ENCODE assay signal across 8 cellular contexts in the genomic region with DNA sequence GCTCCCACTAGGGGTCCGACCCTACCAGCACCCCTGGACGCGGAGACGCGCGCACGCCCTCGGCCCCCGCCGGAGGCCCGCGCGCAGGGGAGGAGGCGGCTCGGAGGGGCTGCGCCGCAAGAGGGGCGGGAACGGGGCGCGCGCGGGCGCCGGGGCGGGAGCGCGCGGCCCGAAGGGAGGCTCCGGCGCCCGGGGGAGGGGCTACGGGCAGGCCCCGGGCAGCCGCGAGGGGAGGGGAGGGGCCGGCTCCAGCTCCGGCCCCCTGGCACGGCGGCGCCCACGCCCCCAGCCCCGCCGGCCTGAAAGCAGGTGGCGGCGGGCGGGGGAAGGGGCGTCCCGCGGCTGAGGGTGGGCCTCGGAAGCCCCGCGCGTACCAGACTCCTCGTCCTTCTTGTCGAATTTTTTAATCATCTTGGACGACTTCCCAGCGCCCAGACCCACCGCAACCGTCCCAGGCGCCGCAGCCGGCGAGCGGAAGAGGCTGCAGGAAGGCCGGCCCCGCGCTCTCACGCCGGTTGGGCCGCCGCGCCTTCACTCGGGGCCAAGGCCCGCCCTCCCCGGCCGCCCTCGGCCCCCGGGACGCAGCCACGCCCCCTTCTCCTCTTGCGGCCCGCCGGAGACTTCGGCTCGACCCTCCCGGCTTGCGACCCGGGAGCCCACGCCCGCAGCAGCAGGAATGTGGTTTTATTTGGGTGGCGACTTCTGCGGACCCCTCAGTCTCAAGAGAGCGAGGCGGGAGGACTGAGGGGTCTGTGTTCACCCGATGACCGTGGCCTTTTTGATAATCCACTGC. TPM values are rescaled to one million over a fixed set of nuclear protein-coding genes. Genes with fewer than 3 reads are reported as not detected.
DNase-seq lines count a peak whose midpoint lies in the region; ATAC-seq and TF ChIP-seq lines count a peak whose summit lies in the region.

A gene with protein sequence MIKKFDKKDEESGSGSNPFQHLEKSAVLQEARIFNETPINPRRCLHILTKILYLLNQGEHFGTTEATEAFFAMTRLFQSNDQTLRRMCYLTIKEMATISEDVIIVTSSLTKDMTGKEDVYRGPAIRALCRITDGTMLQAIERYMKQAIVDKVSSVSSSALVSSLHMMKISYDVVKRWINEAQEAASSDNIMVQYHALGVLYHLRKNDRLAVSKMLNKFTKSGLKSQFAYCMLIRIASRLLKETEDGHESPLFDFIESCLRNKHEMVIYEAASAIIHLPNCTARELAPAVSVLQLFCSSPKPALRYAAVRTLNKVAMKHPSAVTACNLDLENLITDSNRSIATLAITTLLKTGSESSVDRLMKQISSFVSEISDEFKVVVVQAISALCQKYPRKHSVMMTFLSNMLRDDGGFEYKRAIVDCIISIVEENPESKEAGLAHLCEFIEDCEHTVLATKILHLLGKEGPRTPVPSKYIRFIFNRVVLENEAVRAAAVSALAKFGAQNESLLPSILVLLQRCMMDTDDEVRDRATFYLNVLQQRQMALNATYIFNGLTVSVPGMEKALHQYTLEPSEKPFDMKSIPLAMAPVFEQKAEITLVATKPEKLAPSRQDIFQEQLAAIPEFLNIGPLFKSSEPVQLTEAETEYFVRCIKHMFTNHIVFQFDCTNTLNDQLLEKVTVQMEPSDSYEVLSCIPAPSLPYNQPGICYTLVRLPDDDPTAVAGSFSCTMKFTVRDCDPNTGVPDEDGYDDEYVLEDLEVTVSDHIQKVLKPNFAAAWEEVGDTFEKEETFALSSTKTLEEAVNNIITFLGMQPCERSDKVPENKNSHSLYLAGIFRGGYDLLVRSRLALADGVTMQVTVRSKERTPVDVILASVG (minus strand): TSS at position 491 of the 793 bp plus-strand sequence. CDS start 80 bp downstream, at position 411.

- H3K4me1 Mint-ChIP-seq in T-cell: peaks cover 17 to 19% (median 19%) of the 10 kb centered on the region in 3 donors
- H3K4me1 Mint-ChIP-seq in type B pancreatic cell (ENCODE audit: unreplicated experiment): peaks cover 22% of the 10 kb centered on the region

- no peaks in the 10 kb centered on the region for H3K9me3 Mint-ChIP-seq in T-cell
- H3K9me3 Mint-ChIP-seq in type B pancreatic cell: no peaks in the 10 kb centered on the region

- peak; percentile 98 for DNase-seq in GM13976 (ENCODE audit: low spot score)
- peak; percentile 89 for DNase-seq in NCI-H1105 (lab: John Stamatoyannopoulos, UW)
- DNase-seq in T-cell: peak; percentile 3 to 76 (median 43)
- DNase-seq in adrenal gland: peak; percentile 76 to 88 (median 85)
- DNase-seq in heart left ventricle: peak; percentile 87 to 93 (median 91)
- DNase-seq in posterior vena cava (ENCODE audit: low spot score): peak; percentile 94
- DNase-seq in type B pancreatic cell (ENCODE audit: extremely low spot score, unreplicated experiment): peak; percentile 89

- H3K27ac Mint-ChIP-seq in T-cell: peak within 1 kb of the TSS; percentile 78 to 90
- peak within 1 kb of the TSS; percentile 72 for H3K27ac Mint-ChIP-seq in type B pancreatic cell

- WGBS in adrenal gland, 4 donors: 1% methylated on average over 38 to 98 of the region's 98 CpGs; no CpG with 5 or more reads in 1 of the 4 donors
- WGBS in heart left ventricle, 4 donors: 0 to 2% (median 1%) methylated on average over 23 to 98 of the region's 98 CpGs

- H3K27me3 Mint-ChIP-seq in T-cell: peaks cover 0 to 8% of the 10 kb centered on the region in 2 donors
- no peaks in the 10 kb centered on the region for H3K27me3 Mint-ChIP-seq in type B pancreatic cell

- TF ChIP-seq CTCF in GM13976 (IDR thresholded peaks at IDR 0.05; ENCODE audit: borderline replicate concordance, control extremely low read depth, extremely low read depth, insufficient read depth, missing control alignments) (no peak), adrenal gland (IDR thresholded peaks at IDR 0.05) (peak in 1 of 6 experiments; percentile 15), heart left ventricle (IDR thresholded peaks at IDR 0.05) (peak in 1 of 12 donors; percentile 5), type B pancreatic cell (conservative IDR thresholded peaks at IDR 0.05) (peak; percentile 24)

- H3K4me3 Mint-ChIP-seq in T-cell (peak within 1 kb of the TSS; percentile 87 to 89 (median 89)), type B pancreatic cell (peak within 1 kb of the TSS; percentile 94)

- CTCF ChIA-PET in T-cell (lab: Charles Lee): no interaction called here

- in situ Hi-C loops in GM13976 (cut with MboI; ENCODE audit: low sequenced_read_pairs, unreplicated experiment): no loop called here

- no peaks in the 10 kb centered on the region for H3K27me3 ChIP-seq in adrenal gland
- H3K27me3 ChIP-seq in heart left ventricle: no peaks in the 10 kb centered on the region

- TF ChIP-seq POLR2A in adrenal gland (IDR thresholded peaks at IDR 0.05) (peak in 1 of 2 donors; percentile 22), heart left ventricle (IDR thresholded peaks at IDR 0.05) (peak in 1 of 2 donors; percentile 67)

- H3K4me1 ChIP-seq in adrenal gland (replicated peaks in 1 of 2) (peaks cover 0 to 12% of the 10 kb centered on the region in 2 donors), heart left ventricle (peaks cover 0 to 24% (median 8%) of the 10 kb centered on the region in 12 donors)

- H3K36me3 Mint-ChIP-seq in T-cell (peaks cover 7% of the 10 kb centered on the region), type B pancreatic cell (peaks cover 3% of the 10 kb centered on the region)

- ATAC-seq in HG02678 (IDR thresholded peaks at IDR 0.05; ENCODE audit: unreplicated experiment) (peak; percentile 96), T-cell (replicated peaks in 1 of 4) (peak; percentile 89 to 92 (median 90)), heart left ventricle (peak; percentile 98 to 100 (median 98))

- peak within 1 kb of the TSS; percentile 6 to 89 (median 62) for H3K27ac ChIP-seq in adrenal gland
- peak within 1 kb of the TSS; percentile 66 to 95 (median 87) for H3K27ac ChIP-seq in heart left ventricle

- H3K36me3 ChIP-seq in adrenal gland (replicated peaks in 1 of 2): no peaks in the 10 kb centered on the region
- H3K36me3 ChIP-seq in heart left ventricle: peaks cover 0 to 23% (median 0%) of the 10 kb centered on the region in 9 donors

- H3K4me3 ChIP-seq in adrenal gland: peak within 1 kb of the TSS; percentile 75 to 85 (median 82)
- peak within 1 kb of the TSS; percentile 56 to 93 (median 74) for H3K4me3 ChIP-seq in heart left ventricle

- no peaks in the 10 kb centered on the region for H3K9me3 ChIP-seq in adrenal gland (replicated peaks in 1 of 3)
- H3K9me3 ChIP-seq in heart left ventricle: no peaks in the 10 kb centered on the region

- intact Hi-C loops in adrenal gland (cut with DNase I): no loop called here
- intact Hi-C loops in heart left ventricle (cut with DNase I): loop anchor here in 5 of 10 donors (2.0 to 10.0 kb wide), 5 partner anchors 102 to 598 kb away; a partner anchor contains a TSS
- intact Hi-C loops in posterior vena cava (cut with DNase I): no loop called here

- POLR2A ChIA-PET in T-cell (lab: Charles Lee): no interaction called here

RNA-seq across cellular contexts. Expression of the gene that starts here (rescaled TPM):
- 10 to 100 TPM in 1 of 5 donors, 1 to 10 TPM in 4; 7.7 to 10.4 (median 8.5) TPM for total RNA-seq in T-cell
- total RNA-seq in adrenal gland: 10 to 100 TPM; 30.3 to 73.1 (median 43.4) TPM
- polyA plus RNA-seq in adrenal gland: 10 to 100 TPM; 12.2 to 28.6 (median 16.9) TPM
- 10 to 100 TPM; 14.6 to 26.9 (median 19.5) TPM for total RNA-seq in heart left ventricle
- polyA plus RNA-seq in heart left ventricle: 10 to 100 TPM in 1 of 2 donors, 1 to 10 TPM in 1; 6.9 to 16.3 TPM
- total RNA-seq in posterior vena cava: 10 to 100 TPM; 12.2 to 12.4 TPM
- total RNA-seq in type B pancreatic cell (ENCODE audit: low replicate concordance): 51.6 and 54.0 TPM in 2 replicates

Comparison
In these comparisons a context has a peak if more than half of its experiments do, and no peak if none do; other contexts are left out.
1. Peak in every context shown above with its lines: DNase-seq, ATAC-seq, H3K4me3 ChIP-seq and H3K27ac ChIP-seq.
2. DNase-seq: peak in every context shown above with its lines; median percentile 98 in GM13976; 94 in posterior vena cava; 91 in heart left ventricle; 89 in NCI-H1105; 89 in type B pancreatic cell; 85 in adrenal gland; 43 in T-cell.